9 cellular contexts compared by ENCODE assay signal in the genomic region with DNA sequence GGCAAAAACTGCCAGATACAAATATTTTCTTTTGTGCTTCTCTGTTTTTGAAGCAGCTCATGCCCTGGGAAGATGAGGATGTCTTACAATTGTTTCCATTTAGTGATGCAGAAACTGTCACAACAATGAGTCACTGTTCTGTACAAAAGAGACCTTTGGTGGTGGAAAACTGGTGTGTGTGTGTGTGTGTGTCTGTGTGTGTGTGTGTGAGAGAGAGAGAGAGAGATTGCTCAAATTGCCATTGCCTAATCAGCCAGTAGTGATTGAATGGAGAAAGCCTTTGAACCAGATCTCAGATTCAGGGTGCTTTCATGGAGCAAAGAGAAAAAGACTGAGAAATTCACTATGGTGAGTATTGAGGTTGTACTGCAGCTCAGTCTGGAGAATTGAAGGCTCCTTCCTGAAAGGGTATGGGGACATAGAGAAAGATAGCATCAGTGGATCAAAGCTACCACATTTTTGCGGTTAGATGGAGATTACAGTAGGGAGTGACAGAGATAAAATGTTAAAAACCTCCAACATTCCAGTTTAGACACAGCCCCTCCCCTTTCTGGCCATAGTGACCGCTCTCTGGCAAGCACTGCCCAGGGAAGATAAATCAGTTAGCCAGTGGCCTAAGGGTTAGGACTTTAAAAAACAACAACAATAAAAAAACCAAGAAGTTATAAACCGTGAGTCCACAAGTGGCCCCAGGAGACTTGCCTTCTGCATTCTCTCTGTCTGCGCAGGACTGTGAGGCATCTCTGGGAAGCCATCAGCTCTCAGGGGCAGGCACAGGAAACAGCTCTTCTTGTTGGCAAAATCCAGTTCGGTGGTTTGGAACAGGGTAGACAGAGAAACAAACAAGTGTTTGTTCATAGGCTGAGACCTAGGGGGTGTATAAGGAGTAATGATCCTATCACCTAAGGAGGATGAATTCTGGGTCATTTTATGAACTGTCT.
A peak's percentile ranks its signal among the peaks of the same experiment; 100 is the strongest.
DNase-seq lines count a peak whose midpoint lies in the region; ATAC-seq and TF ChIP-seq lines count a peak whose summit lies in the region.
"Had no signal": no experiment of that assay in that cellular context is flagged by ENCODE, and none has a peak within 500 bp of the region (broad histone marks: within the 10 kb centered on the region; RNA-seq: fewer than 3 reads in every experiment).

No MANE protein-coding gene starts in this region.

- no peak for ATAC-seq in HG03025 (IDR thresholded peaks at IDR 0.05; ENCODE audit: low FRiP score, unreplicated experiment)

- TF ChIP-seq CTCF in astrocyte of the spinal cord (IDR thresholded peaks at IDR 0.05; ENCODE audit: low read depth, low read length) (no peak), testis (IDR thresholded peaks at IDR 0.05) (no peak)

- peaks cover 24% of the 10 kb centered on the region for H3K4me1 ChIP-seq in testis

- H3K36me3 ChIP-seq in testis (ENCODE audit: low read depth, missing control alignments) = no peaks in the 10 kb centered on the region

- H3K4me3 ChIP-seq in Jurkat, Clone E6-1 (ENCODE audit: low read length) = no peak overlapping the region
- H3K4me3 ChIP-seq in astrocyte of the spinal cord (ENCODE audit: low read depth, low read length) (no peak overlapping the region), testis (no peak overlapping the region)

- in situ Hi-C loops in astrocyte of the spinal cord (cut with HindIII; ENCODE audit: low sequenced_read_pairs) = no loop called here

- H3K27me3 ChIP-seq in layer of hippocampus (ENCODE audit: control insufficient read depth, insufficient read depth, low read length) = no peaks in the 10 kb centered on the region
- H3K27me3 ChIP-seq in testis = no peaks in the 10 kb centered on the region

- 18 to 19% methylated on average over 5 of the region's 5 CpGs for WGBS in testis, 2 donors

- DNase-seq in Jurkat, Clone E6-1 (ENCODE audit: low read depth, low spot score) = peak; percentile 33
- DNase-seq in astrocyte of the spinal cord (ENCODE audit: low read depth, low spot score) (peak; percentile 81), testis (peak; percentile 41), NCI-H128 (lab: John Stamatoyannopoulos, UW; ENCODE audit: unreplicated experiment) (no peak), HK-2 (ENCODE audit: unreplicated experiment) (no peak)
- DNase-seq in effector CD8-positive, alpha-beta T cell (lab: John Stamatoyannopoulos, UW) = no peak
- DNase-seq: naive B cell had no signal

- intact Hi-C loops in testis (cut with DNase I; ENCODE audit: low total_unique reads) = no loop called here

- no peak for TF ChIP-seq POLR2A in testis (IDR thresholded peaks at IDR 0.05)

- H3K27ac ChIP-seq in layer of hippocampus (ENCODE audit: low read depth, low read length) (peak overlapping the region; percentile 88), testis (peak overlapping the region; percentile 52 to 83)

- no peaks in the 10 kb centered on the region for H3K9me3 ChIP-seq in testis

Comparison
In these comparisons a context has a peak if more than half of its experiments do, and no peak if none do; other contexts are left out.
1. DNase-seq: peak in Jurkat, Clone E6-1 (single experiment), astrocyte of the spinal cord (single experiment) and testis (single experiment); none in NCI-H128 (single experiment), effector CD8-positive, alpha-beta T cell (single experiment) and HK-2 (single experiment).